In the genomic region with DNA sequence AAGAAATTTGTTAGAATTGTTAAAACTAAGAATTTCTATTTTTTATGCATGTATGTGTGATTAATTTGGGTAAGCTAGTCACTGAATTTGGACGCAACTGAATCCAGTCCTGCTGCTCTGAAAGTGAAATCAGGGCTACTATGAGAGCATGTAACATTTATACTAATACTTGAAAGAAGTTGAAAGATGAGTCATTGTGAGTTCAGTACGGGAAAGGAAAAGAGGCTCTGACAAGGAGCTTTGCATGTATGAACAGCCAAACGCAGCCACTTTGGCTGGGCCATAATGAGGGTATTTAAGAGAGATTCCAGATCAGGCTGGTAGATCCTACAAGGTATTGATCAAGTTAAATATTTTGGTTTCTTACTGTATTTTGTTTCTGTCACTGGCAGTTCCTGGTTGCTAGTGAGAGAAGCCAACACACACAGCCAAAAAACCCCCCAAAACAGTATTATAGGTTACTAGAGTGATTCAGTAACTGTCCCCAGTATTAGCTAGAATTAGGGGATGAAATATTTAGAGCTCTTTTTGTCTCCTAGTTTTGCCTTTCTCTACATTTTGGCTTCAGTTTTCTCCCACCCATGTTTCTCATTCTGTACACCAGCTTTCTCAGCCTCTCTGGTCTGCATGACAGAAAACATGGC, we compare ENCODE assay signal across 9 cellular contexts. TPM values are rescaled to one million over a fixed set of nuclear protein-coding genes. Genes with fewer than 3 reads are reported as not detected.
DNase-seq lines count a peak whose midpoint lies in the region; ATAC-seq, FAIRE-seq and TF ChIP-seq lines count a peak whose summit lies in the region.
"Had no signal": no experiment of that assay in that cellular context is flagged by ENCODE, and none has a peak within 500 bp of the region (broad histone marks: within the 10 kb centered on the region; RNA-seq: fewer than 3 reads in every experiment).

No MANE protein-coding gene starts in this region.

- peaks cover 24% of the 10 kb centered on the region for H3K4me1 Mint-ChIP-seq in stimulated activated memory B cell treated with anti-CD40 and anti-IgM and Interleukin-4, amounts not matched to agents 10 μg/mL and 1 μg/mL and 100 μg/mL, for 72 hours

- FAIRE-seq in endothelial cell of umbilical vein (lab: Jason Lieb, UNC), result no peak

- H3K4me1 ChIP-seq in endothelial cell of umbilical vein (ENCODE audit: control insufficient read depth, extremely low read depth, insufficient read depth, low read length), result no peaks in the 10 kb centered on the region
- no peaks in the 10 kb centered on the region for H3K4me1 ChIP-seq in BE2C

- H3K79me2 ChIP-seq in endothelial cell of umbilical vein (ENCODE audit: control insufficient read depth, insufficient read depth, low read length), result peaks cover 32% of the 10 kb centered on the region

- CTCF ChIA-PET in endothelial cell of umbilical vein (lab: Charles Lee), result interaction anchor here (1.0 to 1.7 kb wide), 5 partner anchors 9 to 42 kb away, joined by 3 to 5 read pairs (median 4); a partner anchor contains a TSS

- no peaks in the 10 kb centered on the region for H3K9me1 ChIP-seq in endothelial cell of umbilical vein (replicated peaks; ENCODE audit: control insufficient read depth, extremely low read depth, insufficient read depth, low read length)

- dilution Hi-C loops in endothelial cell of umbilical vein (cut with MboI; ENCODE audit: extremely low pct_ligation_motif_present, low sequenced_read_pairs), result no loop called here

- H3K9ac ChIP-seq in endothelial cell of umbilical vein (replicated peaks; ENCODE audit: extremely low read depth, insufficient read depth, low read length), result no peak overlapping the region

- H3K36me3 Mint-ChIP-seq in stimulated activated memory B cell treated with anti-CD40 and anti-IgM and Interleukin-4, amounts not matched to agents 10 μg/mL and 1 μg/mL and 100 μg/mL, for 72 hours, result peaks cover 46% of the 10 kb centered on the region

- no peak overlapping the region for H3K4me3 Mint-ChIP-seq in stimulated activated memory B cell treated with anti-CD40 and anti-IgM and Interleukin-4, amounts not matched to agents 10 μg/mL and 1 μg/mL and 100 μg/mL, for 72 hours
- H3K4me3 Mint-ChIP-seq: dendritic cell treated with granulocyte-macrophage colony-stimulating factor and Interleukin-4, amounts not matched to agents 40 ng/mL and 50 ng/mL, for 4 days had no signal

- no peaks in the 10 kb centered on the region for H3K9me3 Mint-ChIP-seq in stimulated activated memory B cell treated with anti-CD40 and anti-IgM and Interleukin-4, amounts not matched to agents 10 μg/mL and 1 μg/mL and 100 μg/mL, for 72 hours
- H3K9me3 Mint-ChIP-seq: dendritic cell treated with granulocyte-macrophage colony-stimulating factor and Interleukin-4, amounts not matched to agents 40 ng/mL and 50 ng/mL, for 4 days had no signal

- peak; percentile 95 for ATAC-seq in GM19467 (IDR thresholded peaks at IDR 0.05; ENCODE audit: unreplicated experiment)
- peak; percentile 99 for ATAC-seq in HG03442 (IDR thresholded peaks at IDR 0.05; ENCODE audit: unreplicated experiment)
- no peak for ATAC-seq in stimulated activated memory B cell treated with anti-CD40 and anti-IgM and Interleukin-4, amounts not matched to agents 10 μg/mL and 1 μg/mL and 100 μg/mL, for 72 hours

- H2AFZ ChIP-seq in endothelial cell of umbilical vein (ENCODE audit: low read depth, low read length), result no peak overlapping the region

- H3K27me3 ChIP-seq in endothelial cell of umbilical vein (ENCODE audit: control insufficient read depth in 2 of 2, insufficient read depth in 2 of 2, low read length in 2 of 2) (no peaks in the 10 kb centered on the region), BE2C (no peaks in the 10 kb centered on the region)

- POLR2A ChIA-PET in endothelial cell of umbilical vein (lab: Charles Lee), result interaction anchor here (0.6 to 1.0 kb wide), 2 partner anchors 14 to 1949 kb away, joined by 3 read pairs; a partner anchor contains a TSS

- H3K27ac ChIP-seq in endothelial cell of umbilical vein (ENCODE audit: insufficient read depth, low read depth, low read length), result no peak overlapping the region

- peaks cover 3% of the 10 kb centered on the region for H4K20me1 ChIP-seq in endothelial cell of umbilical vein (replicated peaks; ENCODE audit: control insufficient read depth, extremely low read depth, insufficient read depth, low read length)

- no peak for TF ChIP-seq CTCF in endothelial cell of umbilical vein (IDR thresholded peaks at IDR 0.05; ENCODE audit: extremely low read depth in 1 of 2, insufficient read depth in 1 of 2, low read depth in 1 of 2, low read length in 2 of 2)
- TF ChIP-seq CTCF in BE2C (IDR thresholded peaks at IDR 0.05; ENCODE audit: low read depth, low read length), result no peak

- H3K9me3 ChIP-seq in endothelial cell of umbilical vein (replicated peaks; ENCODE audit: control insufficient read depth, insufficient read depth, low read length), result no peaks in the 10 kb centered on the region
- H3K9me3 ChIP-seq in BE2C, result no peaks in the 10 kb centered on the region

- H3K4me3 ChIP-seq in endothelial cell of umbilical vein (replicated peaks in 1 of 3; ENCODE audit: insufficient read depth in 1 of 3, low read depth in 1 of 3, low read length in 3 of 3), result no peak overlapping the region
- no peak overlapping the region for H3K4me3 ChIP-seq in BE2C (ENCODE audit: low read depth, low read length)

- DNase-seq in EL (peak; percentile 46), endothelial cell of umbilical vein (ENCODE audit: low read depth, low spot score) (peak; percentile 32), BE2C (no peak), inferior parietal cortex (ENCODE audit: extremely low spot score) (no peak), NCI-H128 (lab: John Stamatoyannopoulos, UW; ENCODE audit: unreplicated experiment) (no peak)

- no peak overlapping the region for H3K4me2 ChIP-seq in endothelial cell of umbilical vein (ENCODE audit: insufficient read depth, low read length)

- intact Hi-C loops in endothelial cell of umbilical vein (cut with micrococcal nuclease), result no loop called here

- H3K27me3 Mint-ChIP-seq in stimulated activated memory B cell treated with anti-CD40 and anti-IgM and Interleukin-4, amounts not matched to agents 10 μg/mL and 1 μg/mL and 100 μg/mL, for 72 hours, result no peaks in the 10 kb centered on the region
- H3K27me3 Mint-ChIP-seq: dendritic cell treated with granulocyte-macrophage colony-stimulating factor and Interleukin-4, amounts not matched to agents 40 ng/mL and 50 ng/mL, for 4 days had no signal

- H3K36me3 ChIP-seq in endothelial cell of umbilical vein (ENCODE audit: control insufficient read depth in 2 of 2, extremely low read depth in 1 of 2, insufficient read depth in 2 of 2, low read length in 2 of 2) (peaks cover 13 to 16% of the 10 kb centered on the region in 2 experiments), BE2C (peaks cover 66% of the 10 kb centered on the region)

- no peak overlapping the region for H3K27ac Mint-ChIP-seq in stimulated activated memory B cell treated with anti-CD40 and anti-IgM and Interleukin-4, amounts not matched to agents 10 μg/mL and 1 μg/mL and 100 μg/mL, for 72 hours
- H3K27ac Mint-ChIP-seq: dendritic cell treated with granulocyte-macrophage colony-stimulating factor and Interleukin-4, amounts not matched to agents 40 ng/mL and 50 ng/mL, for 4 days had no signal

- no TSS peak for BruUV-seq in endothelial cell of umbilical vein (replicated peaks; lab: Mats Ljungman, UMichigan)

- no peak for TF ChIP-seq POLR2A in endothelial cell of umbilical vein (IDR thresholded peaks at IDR 0.05; ENCODE audit: low read depth, low read length)

TF ChIP-seq in endothelial cell of umbilical vein, 7 proteins besides CTCF, POLR2A, EP300 and RAD21:
- peak; percentile 47 for TF ChIP-seq FOS (IDR thresholded peaks at IDR 0.05; ENCODE audit: borderline replicate concordance, insufficient read depth, low read length)
- TF ChIP-seq JUN (IDR thresholded peaks at IDR 0.05; ENCODE audit: borderline replicate concordance, insufficient read depth, insufficient read length, low read depth), result peak; percentile 28
- no peak for TF ChIP-seq MYC (IDR thresholded peaks at IDR 0.05; ENCODE audit: low read depth, low read length)
- TF ChIP-seq GATA2 (IDR thresholded peaks at IDR 0.05; ENCODE audit: insufficient read depth, insufficient read length, low read depth, low read length), result no peak
TF ChIP-seq in endothelial cell of umbilical vein: peak in this region for 2.

RNA-seq across cellular contexts. Expression of a gene that starts 14.1 kb away (rescaled TPM):
- total RNA-seq in endothelial cell of umbilical vein, result 29.8 and 34.2 TPM in 2 replicates
- polyA plus RNA-seq in endothelial cell of umbilical vein, result 10.3 and 14.3 TPM in 2 replicates
- polyA plus RNA-seq in endothelial cell of umbilical vein (2011; cell fraction: cytosol; rRNA removed), result 19.1 and 20.3 TPM in 2 replicates
- 11.3 and 16.1 TPM in 2 replicates for polyA plus RNA-seq in endothelial cell of umbilical vein (2011; cell fraction: nucleus; rRNA removed)
- 34.1 and 43.5 TPM in 2 replicates for polyA plus RNA-seq in endothelial cell of umbilical vein (2012)
- 25.9 and 28.5 TPM in 2 replicates for polyA minus RNA-seq in endothelial cell of umbilical vein
- polyA minus RNA-seq in endothelial cell of umbilical vein (2011; cell fraction: cytosol; rRNA and poly(A)+ RNA removed), result 25.7 TPM
- polyA minus RNA-seq in endothelial cell of umbilical vein (2011; cell fraction: nucleus; rRNA and poly(A)+ RNA removed), result 23.3 and 29.1 TPM in 2 replicates
- polyA plus RNA-seq in BE2C (2012; ENCODE audit: insufficient read depth, insufficient read length, low read depth), result 81.6 TPM

RNA-seq across cellular contexts. Expression of a gene that starts 14.5 kb away (rescaled TPM):
- total RNA-seq in endothelial cell of umbilical vein, result 2.4 and 3.6 TPM in 2 replicates
- 0.76 and 0.84 TPM in 2 replicates for polyA plus RNA-seq in endothelial cell of umbilical vein
- 1.1 and 1.3 TPM in 2 replicates for polyA plus RNA-seq in endothelial cell of umbilical vein (2011; cell fraction: cytosol; rRNA removed)
- polyA plus RNA-seq in endothelial cell of umbilical vein (2011; cell fraction: nucleus; rRNA removed), result 1.6 and 1.8 TPM in 2 replicates
- 3.8 and 4.3 TPM in 2 replicates for polyA plus RNA-seq in endothelial cell of umbilical vein (2012)
- 8.2 and 9.3 TPM in 2 replicates for polyA minus RNA-seq in endothelial cell of umbilical vein
- not detected for polyA minus RNA-seq in endothelial cell of umbilical vein (2011; cell fraction: cytosol; rRNA and poly(A)+ RNA removed)
- polyA minus RNA-seq in endothelial cell of umbilical vein (2011; cell fraction: nucleus; rRNA and poly(A)+ RNA removed), result 3.5 and 5.9 TPM in 2 replicates
- 4.2 TPM for polyA plus RNA-seq in BE2C (2012; ENCODE audit: insufficient read depth, insufficient read length, low read depth)

Comparison
In these comparisons a context has a peak if more than half of its experiments do, and no peak if none do; other contexts are left out.
1. DNase-seq: peak in EL (single experiment) and endothelial cell of umbilical vein (single experiment); none in BE2C (single experiment), inferior parietal cortex (single experiment) and NCI-H128 (single experiment).